Comparison of ENCODE assay signal across 8 cellular contexts in genomic region chr1:93629101-93630059, GRCh38. TPM values are rescaled to one million over a fixed set of nuclear protein-coding genes. Genes with fewer than 3 reads are reported as not detected.
DNase-seq lines count a peak whose midpoint lies in the region; ATAC-seq and TF ChIP-seq lines count a peak whose summit lies in the region.

No MANE protein-coding gene starts in this region.

- peak; percentile 55 for ATAC-seq in activated CD8-positive, alpha-beta memory T cell treated with anti-CD3 and anti-CD28 coated beads, Interleukin-2, amount 10 ng/mL, durations not matched to agents 7 days and 5 days
- ATAC-seq in HG02885 (IDR thresholded peaks at IDR 0.05; ENCODE audit: poor library complexity, unreplicated experiment) (peak; percentile 76), natural killer cell (peak; percentile 76 to 94 (median 91)), GM19023 (IDR thresholded peaks at IDR 0.05; ENCODE audit: unreplicated experiment) (no peak)

- peak; percentile 79 to 89 (median 79) for TF ChIP-seq CTCF in esophagus muscularis mucosa (IDR thresholded peaks at IDR 0.05)
- TF ChIP-seq CTCF in natural killer cell (IDR thresholded peaks at IDR 0.05): peak; percentile 83

- H3K4me3 Mint-ChIP-seq in activated CD8-positive, alpha-beta memory T cell treated with anti-CD3 and anti-CD28 coated beads, Interleukin-2, amount 10 ng/mL, durations not matched to agents 7 days and 5 days: no peak overlapping the region
- H3K4me3 Mint-ChIP-seq in natural killer cell: no peak overlapping the region

- CTCF ChIA-PET in activated CD8-positive, alpha-beta memory T cell treated with anti-CD3 and anti-CD28 coated beads, Interleukin-2, amount 10 ng/mL, durations not matched to agents 7 days and 5 days (lab: Charles Lee): interaction anchor here (0.6 to 9.9 kb wide), 31 partner anchors 9 to 1225 kb away, joined by 3 to 154 read pairs (median 4); partner anchors contain the start of gene DNTTIP2

- no peaks in the 10 kb centered on the region for H3K36me3 Mint-ChIP-seq in activated CD8-positive, alpha-beta memory T cell treated with anti-CD3 and anti-CD28 coated beads, Interleukin-2, amount 10 ng/mL, durations not matched to agents 7 days and 5 days
- H3K36me3 Mint-ChIP-seq in natural killer cell: no peaks in the 10 kb centered on the region

- no peaks in the 10 kb centered on the region for H3K9me3 Mint-ChIP-seq in activated CD8-positive, alpha-beta memory T cell treated with anti-CD3 and anti-CD28 coated beads, Interleukin-2, amount 10 ng/mL, durations not matched to agents 7 days and 5 days (ENCODE audit: low read depth)
- no peaks in the 10 kb centered on the region for H3K9me3 Mint-ChIP-seq in natural killer cell

- no peaks in the 10 kb centered on the region for H3K9me3 ChIP-seq in esophagus muscularis mucosa

- intact Hi-C loops in esophagus muscularis mucosa (cut with DNase I): loop anchor here (1.0 to 10.0 kb wide), 5 partner anchors 51 to 325 kb away; partner anchors contain the start of gene BCAR3
- intact Hi-C loops in natural killer cell (cut with micrococcal nuclease): loop anchor here (1.0 kb wide), 4 partner anchors 185 to 280 kb away; partner anchors contain the start of gene GCLM

- H3K4me3 ChIP-seq in esophagus muscularis mucosa: no peak overlapping the region

- H3K4me1 ChIP-seq in esophagus muscularis mucosa: peaks cover 23 to 26% (median 25%) of the 10 kb centered on the region in 4 donors

- no peaks in the 10 kb centered on the region for H3K27me3 ChIP-seq in esophagus muscularis mucosa

- TF ChIP-seq EP300 in esophagus muscularis mucosa (IDR thresholded peaks at IDR 0.05): no peak

- 54% methylated on average over 9 of the region's 9 CpGs for WGBS in esophagus muscularis mucosa

- peaks cover 8% of the 10 kb centered on the region for H3K4me1 Mint-ChIP-seq in activated CD8-positive, alpha-beta memory T cell treated with anti-CD3 and anti-CD28 coated beads, Interleukin-2, amount 10 ng/mL, durations not matched to agents 7 days and 5 days
- no peaks in the 10 kb centered on the region for H3K4me1 Mint-ChIP-seq in natural killer cell

- no peaks in the 10 kb centered on the region for H3K36me3 ChIP-seq in esophagus muscularis mucosa

- H3K27ac ChIP-seq in esophagus muscularis mucosa (replicated peaks in 1 of 4): no peak overlapping the region

- no peak overlapping the region for H3K27ac Mint-ChIP-seq in activated CD8-positive, alpha-beta memory T cell treated with anti-CD3 and anti-CD28 coated beads, Interleukin-2, amount 10 ng/mL, durations not matched to agents 7 days and 5 days
- H3K27ac Mint-ChIP-seq in natural killer cell: no peak overlapping the region

- no peak for TF ChIP-seq POLR2A in esophagus muscularis mucosa (IDR thresholded peaks at IDR 0.05; ENCODE audit: low read depth)

- peak; percentile 59 for DNase-seq in activated CD8-positive, alpha-beta memory T cell treated with anti-CD3 and anti-CD28 coated beads, Interleukin-2, amount 10 ng/mL, durations not matched to agents 7 days and 5 days
- DNase-seq in activated CD8-positive, alpha-beta memory T cell treated with anti-CD3 and anti-CD28 coated beads for 24 hours: no peak
- DNase-seq in NCI-H446 (lab: John Stamatoyannopoulos, UW): peak; percentile 63 to 85
- peak; percentile 25 to 59 for DNase-seq in activated CD4-positive, alpha-beta T cell treated with anti-CD3 and anti-CD28 coated beads for 4 hours
- DNase-seq in esophagus muscularis mucosa (ENCODE audit: extremely low spot score): no peak
- no peak for DNase-seq in natural killer cell

- H3K27me3 Mint-ChIP-seq in activated CD8-positive, alpha-beta memory T cell treated with anti-CD3 and anti-CD28 coated beads, Interleukin-2, amount 10 ng/mL, durations not matched to agents 7 days and 5 days: peaks cover 8% of the 10 kb centered on the region
- peaks cover 0 to 7% of the 10 kb centered on the region in 2 donors for H3K27me3 Mint-ChIP-seq in natural killer cell (ENCODE audit: low read depth in 2 of 2)

RNA-seq across cellular contexts. Expression of gene BCAR3, which starts 52.3 kb away (rescaled TPM):
- total RNA-seq in activated CD8-positive, alpha-beta memory T cell treated with anti-CD3 and anti-CD28 coated beads, Interleukin-2, amount 10 ng/mL, durations not matched to agents 7 days and 5 days: 1 to 10 TPM in 1 of 2 experiments, under 1 TPM in 1; 0.96 to 1.3 TPM
- 10 to 100 TPM; 20.2 to 47.2 (median 32.3) TPM for total RNA-seq in esophagus muscularis mucosa
- 1 to 10 TPM in 2 of 3 donors, under 1 TPM in 1; 0.52 to 6.5 (median 2.4) TPM for total RNA-seq in natural killer cell

Comparison
In these comparisons a context has a peak if more than half of its experiments do, and no peak if none do; other contexts are left out.
1. DNase-seq: peak in activated CD8-positive, alpha-beta memory T cell treated with anti-CD3 and anti-CD28 coated beads, Interleukin-2, amount 10 ng/mL, durations not matched to agents 7 days and 5 days (single experiment), NCI-H446 (2 of 2) and activated CD4-positive, alpha-beta T cell treated with anti-CD3 and anti-CD28 coated beads for 4 hours (2 of 2); none in activated CD8-positive, alpha-beta memory T cell treated with anti-CD3 and anti-CD28 coated beads for 24 hours (single experiment), esophagus muscularis mucosa (single experiment) and natural killer cell (single experiment).